8 cellular contexts compared by ENCODE assay signal in genomic region chr5:95620870-95621838, GRCh38. TPM values are rescaled to one million over a fixed set of nuclear protein-coding genes. Genes with fewer than 3 reads are reported as not detected.
A peak's percentile ranks its signal among the peaks of the same experiment; 100 is the strongest.
DNase-seq lines count a peak whose midpoint lies in the region; ATAC-seq and TF ChIP-seq lines count a peak whose summit lies in the region.

No MANE protein-coding gene starts in this region.

- H3K4me3 ChIP-seq in BJ (ENCODE audit: low read depth, low read length) (peak overlapping the region; percentile 50), astrocyte of the cerebellum (ENCODE audit: low read depth, low read length) (peak overlapping the region; percentile 27)

- TF ChIP-seq CTCF in BJ (IDR thresholded peaks at IDR 0.05; ENCODE audit: insufficient read depth, low read depth, low read length) (no peak), astrocyte of the cerebellum (IDR thresholded peaks at IDR 0.05; ENCODE audit: low read depth, low read length, missing control alignments) (no peak)

- POLR2A ChIA-PET in BJ (lab: Charles Lee) = no interaction called here

- peak; percentile 37 for ATAC-seq in HG03378 (IDR thresholded peaks at IDR 0.05; ENCODE audit: unreplicated experiment)

- DNase-seq in BJ (ENCODE audit: low read depth) (no peak), GM19238 (ENCODE audit: insufficient read length, low spot score) (peak; percentile 30), T follicular helper cell (ENCODE audit: low read depth) (peak; percentile 20), astrocyte of the cerebellum (ENCODE audit: low read depth) (no peak), islet precursor cell (peak; percentile 77), cerebellar nuclear complex (lab: John Stamatoyannopoulos, UW) (no peak)
- peak; percentile 32 to 37 for DNase-seq in stimulated activated CD4-positive, alpha-beta T cell treated with anti-CD3 and anti-CD28 coated beads, Interleukin-1b, Interleukin-23, amount 100 ng/mL, for 4 hours (ENCODE audit: low read depth in 2 of 2)

- H3K27me3 ChIP-seq in BJ (ENCODE audit: control insufficient read depth, insufficient read depth, low read length) = no peaks in the 10 kb centered on the region; the same call in 1 of the 2 replicates

- no peaks in the 10 kb centered on the region for H3K36me3 ChIP-seq in BJ (ENCODE audit: control insufficient read depth, insufficient read depth, low read length)

- CTCF ChIA-PET in BJ (lab: Yijun Ruan, JAX) = interaction anchor here (1.1 kb wide), 1 partner anchor 11 kb away, joined by 3 read pairs; no protein-coding TSS in a partner anchor

- in situ Hi-C loops in astrocyte of the cerebellum (cut with HindIII; ENCODE audit: low sequenced_read_pairs) = no loop called here

RNA-seq across cellular contexts. Expression of gene GPR150, which starts 1.3 kb away (rescaled TPM):
- 0.18 and 0.25 TPM in 2 replicates for polyA plus RNA-seq in BJ (2011; rRNA removed)
- polyA minus RNA-seq in BJ (2011; rRNA and poly(A)+ RNA removed) = not detected in 2 replicates

RNA-seq across cellular contexts. Expression of gene RFESD, which starts 25.4 kb away (rescaled TPM):
- 1.1 and 1.9 TPM in 2 replicates for polyA plus RNA-seq in BJ (2011; rRNA removed)
- 0.24 and 1.0 TPM in 2 replicates for polyA minus RNA-seq in BJ (2011; rRNA and poly(A)+ RNA removed)

Comparison
In these comparisons a context has a peak if more than half of its experiments do, and no peak if none do; other contexts are left out.
1. DNase-seq: peak in GM19238 (single experiment), T follicular helper cell (single experiment), islet precursor cell (single experiment) and stimulated activated CD4-positive, alpha-beta T cell treated with anti-CD3 and anti-CD28 coated beads, Interleukin-1b, Interleukin-23, amount 100 ng/mL, for 4 hours (2 of 2); none in BJ (single experiment), astrocyte of the cerebellum (single experiment) and cerebellar nuclear complex (0 of 2).